Comparison of ENCODE assay signal across 8 cellular contexts in the genomic region with DNA sequence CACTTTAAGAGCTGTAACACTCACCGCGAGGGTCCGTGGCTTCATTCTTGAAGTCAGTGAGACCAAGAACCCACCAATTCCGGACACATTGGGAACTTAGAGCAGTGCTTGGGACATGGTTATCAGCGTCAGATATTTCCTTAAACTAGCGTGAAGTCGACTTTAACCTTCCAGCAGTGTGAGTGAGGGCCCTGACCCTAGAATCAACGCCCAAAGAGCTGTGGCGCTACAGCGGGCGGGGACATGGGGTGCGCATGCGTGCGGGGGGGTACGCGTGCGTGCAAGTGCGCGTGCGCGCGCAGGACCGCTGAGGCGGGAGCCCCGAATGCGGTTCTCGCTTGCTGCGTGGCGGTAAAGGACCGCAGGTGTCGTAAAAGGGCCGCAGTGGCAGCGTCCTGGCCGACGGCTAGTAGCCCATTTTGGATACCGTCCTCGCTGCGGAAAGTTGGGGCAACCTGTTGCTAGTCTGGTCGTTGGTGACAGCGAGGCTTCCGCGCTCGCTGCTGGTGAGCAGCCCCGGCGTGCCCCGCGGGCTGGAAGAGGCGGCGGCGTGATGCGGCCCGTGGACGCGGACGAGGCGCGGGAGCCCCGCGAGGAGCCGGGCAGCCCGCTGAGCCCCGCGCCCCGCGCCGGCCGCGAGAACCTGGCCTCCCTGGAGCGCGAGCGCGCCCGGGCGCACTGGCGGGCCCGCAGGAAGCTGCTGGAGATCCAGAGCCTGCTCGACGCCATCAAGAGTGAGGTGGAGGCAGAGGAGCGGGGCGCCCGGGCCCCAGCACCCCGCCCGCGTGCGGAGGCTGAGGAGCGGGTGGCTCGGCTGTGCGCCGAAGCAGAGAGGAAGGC.
DNase-seq lines count a peak whose midpoint lies in the region; ATAC-seq, FAIRE-seq and TF ChIP-seq lines count a peak whose summit lies in the region.

No MANE protein-coding gene starts in this region.

- in situ Hi-C loops in GM13977 (cut with MboI; ENCODE audit: low pct_unique_long_range_greater_than_20kb, low sequenced_read_pairs, unreplicated experiment), result no loop called here

- peak; percentile 75 for ATAC-seq in HG02840 (IDR thresholded peaks at IDR 0.05; ENCODE audit: low FRiP score, unreplicated experiment)

- DNase-seq in GM13977 (ENCODE audit: low spot score) (peak; percentile 97), NCI-H187 (lab: John Stamatoyannopoulos, UW) (peak; percentile 92 to 95), T-helper 22 cell (ENCODE audit: low read depth) (peak; percentile 94), astrocyte of the hippocampus (ENCODE audit: low read depth, low spot score) (peak; percentile 97), hypothalamus (lab: John Stamatoyannopoulos, UW) (peak; percentile 47 to 96 (median 90)), retina (peak; percentile 94), urothelium cell line (ENCODE audit: low spot score) (no peak)

- no peak for FAIRE-seq in urothelium cell line (lab: Jason Lieb, UNC)

- TF ChIP-seq CTCF in GM13977 (IDR thresholded peaks at IDR 0.05; ENCODE audit: extremely low read depth, insufficient read depth, missing control alignments), result no peak
